ENCODE assay signal across 25 cellular contexts in genomic region chr18:74507120-74507881, GRCh38. TPM values are rescaled to one million over a fixed set of nuclear protein-coding genes. Genes with fewer than 3 reads are reported as not detected.
DNase-seq lines count a peak whose midpoint lies in the region; ATAC-seq and TF ChIP-seq lines count a peak whose summit lies in the region.
"Had no signal": no experiment of that assay in that cellular context is flagged by ENCODE, and none has a peak within 500 bp of the region (broad histone marks: within the 10 kb centered on the region; RNA-seq: fewer than 3 reads in every experiment).

No MANE protein-coding gene starts in this region.

- H3K27ac ChIP-seq in upper lobe of left lung = no peak overlapping the region
- H3K27ac ChIP-seq: BLaER1, right atrium auricular region, VCaP had no signal

- no peaks in the 10 kb centered on the region for H3K27me3 Mint-ChIP-seq in activated T-cell treated with anti-CD3 and anti-CD28 coated beads, Interleukin-2, amount 50 U/mL, for 24 hours
- no peaks in the 10 kb centered on the region for H3K27me3 Mint-ChIP-seq in effector memory CD8-positive, alpha-beta T cell
- peaks cover 3% of the 10 kb centered on the region for H3K27me3 Mint-ChIP-seq in nephron progenitor cell (ENCODE audit: low read depth, poor library complexity)
- H3K27me3 Mint-ChIP-seq: T-cell had no signal

- TF ChIP-seq CTCF in nephron progenitor cell (IDR thresholded peaks at IDR 0.05) (no peak), upper lobe of left lung (IDR thresholded peaks at IDR 0.05) (no peak)

- WGBS in upper lobe of left lung, 2 donors = 86 to 88% methylated on average over 20 to 22 of the region's 22 CpGs

- peak; percentile 17 for DNase-seq in activated T-cell treated with anti-CD3 and anti-CD28 coated beads, Interleukin-2, amount 50 U/mL, for 24 hours
- DNase-seq in activated T-cell treated with anti-CD3 and anti-CD28 coated beads for 4 hours (no peak), nephron progenitor cell (no peak), upper lobe of left lung (peak; percentile 14 to 69), NCI-H1105 (lab: John Stamatoyannopoulos, UW) (no peak)
- no peak for DNase-seq in effector memory CD8-positive, alpha-beta T cell
- no peak for DNase-seq in NK-92 treated with Interleukin-12 subunit alpha and Interleukin-12 subunit beta, amount 100 ng/mL, for 24 hours (lab: John Stamatoyannopoulos, UW)
- DNase-seq in stimulated activated CD4-positive, alpha-beta T cell treated with anti-CD3 and anti-CD28 coated beads, Interleukin-2, amount 100 ng/mL, for 24 hours = no peak
- DNase-seq: activated CD4-positive, alpha-beta T cell treated with anti-CD3 and anti-CD28 coated beads, Interleukin-2, amount 50 U/mL, for 48 hours; left ventricle myocardium superior; NCI-H526 treated with DMSO at 0.1 percent for 48 hours; OCI-M1; SHP77 treated with DMSO at 0.1 percent for 48 hours; stimulated activated CD4-positive, alpha-beta T cell treated with anti-CD3 and anti-CD28 coated beads, Interleukin-15, amount 100 ng/mL, for 24 hours; T-cell had no signal

- no peaks in the 10 kb centered on the region for H3K4me1 ChIP-seq in upper lobe of left lung
- H3K4me1 ChIP-seq: right atrium auricular region had no signal

- H3K27ac Mint-ChIP-seq in activated T-cell treated with anti-CD3 and anti-CD28 coated beads, Interleukin-2, amount 50 U/mL, for 24 hours = peak overlapping the region; percentile 57
- peak overlapping the region; percentile 81 for H3K27ac Mint-ChIP-seq in effector memory CD8-positive, alpha-beta T cell
- H3K27ac Mint-ChIP-seq in nephron progenitor cell = peak overlapping the region; percentile 90
- H3K27ac Mint-ChIP-seq: T-cell had no signal

- peaks cover 57 to 100% (median 89%) of the 10 kb centered on the region in 4 donors for H3K36me3 ChIP-seq in upper lobe of left lung

- no peak overlapping the region for H3K4me3 ChIP-seq in upper lobe of left lung
- H3K4me3 ChIP-seq: BLaER1, right atrium auricular region had no signal

- H3K27me3 ChIP-seq in upper lobe of left lung = no peaks in the 10 kb centered on the region
- H3K27me3 ChIP-seq: BLaER1, right atrium auricular region had no signal

- H3K4me3 Mint-ChIP-seq in activated T-cell treated with anti-CD3 and anti-CD28 coated beads, Interleukin-2, amount 50 U/mL, for 24 hours = no peak overlapping the region
- no peak overlapping the region for H3K4me3 Mint-ChIP-seq in effector memory CD8-positive, alpha-beta T cell
- no peak overlapping the region for H3K4me3 Mint-ChIP-seq in nephron progenitor cell
- H3K4me3 Mint-ChIP-seq: T-cell had no signal

- TF ChIP-seq POLR2A in upper lobe of left lung (IDR thresholded peaks at IDR 0.05) = no peak

- ATAC-seq in effector memory CD8-positive, alpha-beta T cell (replicated peaks) = no peak
- peak; percentile 11 to 42 for ATAC-seq in upper lobe of left lung (ENCODE audit: low FRiP score in 2 of 2)
- ATAC-seq: esophagus mucosa, left ventricle myocardium superior, T-cell had no signal

- H3K4me1 Mint-ChIP-seq in activated T-cell treated with anti-CD3 and anti-CD28 coated beads, Interleukin-2, amount 50 U/mL, for 24 hours (ENCODE audit: low read depth) = peaks cover 9% of the 10 kb centered on the region
- H3K4me1 Mint-ChIP-seq in effector memory CD8-positive, alpha-beta T cell (ENCODE audit: low read depth in 2 of 2) = peaks cover 9 to 16% of the 10 kb centered on the region in 2 donors
- peaks cover 4% of the 10 kb centered on the region for H3K4me1 Mint-ChIP-seq in nephron progenitor cell

- no peaks in the 10 kb centered on the region for H3K9me3 ChIP-seq in upper lobe of left lung
- H3K9me3 ChIP-seq: BLaER1, right atrium auricular region had no signal

- TF ChIP-seq EP300 in upper lobe of left lung (IDR thresholded peaks at IDR 0.05) = no peak

- peaks cover 96% of the 10 kb centered on the region for H3K36me3 Mint-ChIP-seq in activated T-cell treated with anti-CD3 and anti-CD28 coated beads, Interleukin-2, amount 50 U/mL, for 24 hours (ENCODE audit: low read depth)
- H3K36me3 Mint-ChIP-seq in effector memory CD8-positive, alpha-beta T cell (ENCODE audit: insufficient read depth) = peaks cover 79% of the 10 kb centered on the region
- H3K36me3 Mint-ChIP-seq in nephron progenitor cell (ENCODE audit: low read depth) = peaks cover 61% of the 10 kb centered on the region

- H3K9me3 Mint-ChIP-seq in activated T-cell treated with anti-CD3 and anti-CD28 coated beads, Interleukin-2, amount 50 U/mL, for 24 hours = no peaks in the 10 kb centered on the region
- H3K9me3 Mint-ChIP-seq in effector memory CD8-positive, alpha-beta T cell = no peaks in the 10 kb centered on the region
- no peaks in the 10 kb centered on the region for H3K9me3 Mint-ChIP-seq in nephron progenitor cell
- H3K9me3 Mint-ChIP-seq: T-cell had no signal

RNA-seq across cellular contexts. Expression of gene CNDP2, which starts 11.1 kb away (rescaled TPM):
- 100 to 1,000 TPM; 147 to 279 (median 196) TPM for total RNA-seq in upper lobe of left lung

RNA-seq across cellular contexts. Expression of gene CNDP1, which starts 27.0 kb away (rescaled TPM):
- not detected for total RNA-seq in upper lobe of left lung
- total RNA-seq: A673, bronchial epithelial cell, esophagus mucosa, H1, left ventricle myocardium superior, LHCN-M2, omental fat pad, right atrium auricular region had no signal

RNA-seq across cellular contexts. Expression of gene DIPK1C, which starts 50.2 kb away (rescaled TPM):
- total RNA-seq in upper lobe of left lung = under 1 TPM in 2 of 6 donors, not detected in 4; 0.13 to 0.89 TPM
- total RNA-seq: A673, bronchial epithelial cell, esophagus mucosa, H1, LHCN-M2, T-cell, ureter had no signal

Comparison
In these comparisons a context has a peak if more than half of its experiments do, and no peak if none do; other contexts are left out.
1. DNase-seq: peak in activated T-cell treated with anti-CD3 and anti-CD28 coated beads, Interleukin-2, amount 50 U/mL, for 24 hours (single experiment) and upper lobe of left lung (2 of 2); none in activated T-cell treated with anti-CD3 and anti-CD28 coated beads for 4 hours (single experiment), effector memory CD8-positive, alpha-beta T cell (0 of 3), nephron progenitor cell (single experiment), NCI-H1105 (single experiment), NK-92 treated with Interleukin-12 subunit alpha and Interleukin-12 subunit beta, amount 100 ng/mL, for 24 hours (single experiment) and stimulated activated CD4-positive, alpha-beta T cell treated with anti-CD3 and anti-CD28 coated beads, Interleukin-2, amount 100 ng/mL, for 24 hours (0 of 2).
2. Peak in every context shown above with its lines, with median percentiles within 50 percentile points of each other: H3K27ac Mint-ChIP-seq.